ENCODE assay signal across 8 cellular contexts in the genomic region with DNA sequence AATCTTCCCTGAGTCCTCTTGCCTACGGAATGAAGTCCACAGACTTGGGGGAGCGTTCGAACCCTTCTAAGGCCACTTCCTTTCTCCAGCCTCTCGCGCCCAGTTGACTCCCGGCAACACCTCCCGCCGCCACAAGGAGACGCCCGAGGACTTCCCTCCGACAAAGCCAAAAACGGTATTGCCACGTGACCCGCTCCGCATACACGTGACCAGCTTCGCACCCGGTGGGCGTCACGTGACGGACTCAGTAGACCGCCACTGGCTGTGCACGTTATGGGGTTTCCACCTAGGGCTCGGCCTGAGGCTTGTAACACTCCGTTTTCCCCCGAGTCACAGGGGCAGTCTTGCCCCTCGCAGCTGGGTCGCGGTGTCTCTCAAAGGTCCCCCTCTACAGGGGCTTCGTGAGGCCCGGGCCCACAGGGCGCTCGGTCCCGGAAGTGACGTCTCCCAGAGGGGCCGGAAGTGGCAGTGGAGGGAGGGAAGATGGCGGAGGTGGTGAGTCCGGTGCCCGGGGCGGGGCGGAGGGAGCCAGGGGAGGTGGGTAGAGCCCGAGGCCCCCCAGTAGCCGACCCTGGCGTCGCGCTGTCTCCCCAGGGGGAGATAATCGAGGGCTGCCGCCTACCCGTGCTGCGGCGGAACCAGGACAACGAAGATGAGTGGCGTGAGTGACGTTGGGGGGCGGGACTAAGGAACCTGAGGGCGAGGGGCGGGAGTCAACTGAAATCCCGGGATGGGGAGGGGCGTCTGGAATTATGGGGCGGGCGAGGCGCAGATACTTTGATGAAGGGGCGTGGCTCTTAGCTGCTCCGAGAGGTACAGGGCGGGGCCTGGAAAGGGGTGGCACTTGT. TPM values are rescaled to one million over a fixed set of nuclear protein-coding genes. Genes with fewer than 3 reads are reported as not detected.
DNase-seq lines count a peak whose midpoint lies in the region; ATAC-seq and TF ChIP-seq lines count a peak whose summit lies in the region.

A gene (plus strand): TSS at position 468 of the 848 bp plus-strand sequence. CDS start 16 bp downstream, at position 484.

- H3K9me2 ChIP-seq in GM23248 (ENCODE audit: insufficient read depth) = no peaks in the 10 kb centered on the region

- H3K4me1 ChIP-seq in GM23248 (ENCODE audit: insufficient read depth) = peaks cover 4% of the 10 kb centered on the region; the same call in 1 of the 2 replicates

- no peaks in the 10 kb centered on the region for H3K9me3 Mint-ChIP-seq in naive thymus-derived CD8-positive, alpha-beta T cell

- peak within 1 kb of the TSS; percentile 94 for H3K9ac ChIP-seq in GM23248

- 1% methylated on average over 55 to 65 of the region's 65 CpGs for WGBS in GM23248 (ENCODE audit: low coverage in 1 of 2, low lambda C conversion rate in 2 of 2, missing lambda C conversion rate in 2 of 2), 2 experiments

- peak within 1 kb of the TSS; percentile 92 to 100 (median 94) for H3K4me3 Mint-ChIP-seq in naive thymus-derived CD8-positive, alpha-beta T cell

- H3K36me3 Mint-ChIP-seq in naive thymus-derived CD8-positive, alpha-beta T cell = peaks cover 8 to 38% (median 11%) of the 10 kb centered on the region in 3 donors

- peak within 1 kb of the TSS; percentile 79 for H3K4me3 ChIP-seq in GM23248
- H3K4me3 ChIP-seq in fibroblast of mammary gland (ENCODE audit: control insufficient read depth, low read depth, low read length) = peak within 1 kb of the TSS; percentile 78

- in situ Hi-C loops in GM23248 (cut with MboI) = no loop called here

- peak within 1 kb of the TSS; percentile 82 for H3K4me2 ChIP-seq in GM23248 (ENCODE audit: unreplicated experiment)

- peak within 1 kb of the TSS; percentile 85 for H2AFZ ChIP-seq in GM23248

- H3K79me2 ChIP-seq in GM23248 (ENCODE audit: insufficient read depth) = peaks cover 46% of the 10 kb centered on the region

- H3K36me3 ChIP-seq in GM23248 (ENCODE audit: low read depth) = peaks cover 12% of the 10 kb centered on the region

- H4K20me1 ChIP-seq in GM23248 (ENCODE audit: insufficient read depth) = no peaks in the 10 kb centered on the region

- peak; percentile 86 for ATAC-seq in naive thymus-derived CD8-positive, alpha-beta T cell

- no peaks in the 10 kb centered on the region for H3K27me3 Mint-ChIP-seq in naive thymus-derived CD8-positive, alpha-beta T cell

- peak; percentile 96 for TF ChIP-seq CTCF in fibroblast of mammary gland (conservative IDR thresholded peaks at IDR 0.05; ENCODE audit: control insufficient read depth, insufficient read depth, low read depth, low read length)

- peak within 1 kb of the TSS; percentile 98 to 100 (median 99) for H3K27ac Mint-ChIP-seq in naive thymus-derived CD8-positive, alpha-beta T cell

- H3K9me3 ChIP-seq in GM23248 (ENCODE audit: low read depth) = no peaks in the 10 kb centered on the region

- H3K4me1 Mint-ChIP-seq in naive thymus-derived CD8-positive, alpha-beta T cell = peaks cover 16 to 46% (median 35%) of the 10 kb centered on the region in 4 donors

- H3K27me3 ChIP-seq in GM23248 (replicated peaks; ENCODE audit: insufficient read depth) = no peaks in the 10 kb centered on the region

- peak; percentile 99 for DNase-seq in EH (ENCODE audit: low read depth)
- DNase-seq in GM23248 = peak; percentile 100
- DNase-seq in LHCN-M2 (ENCODE audit: low read depth) = peak; percentile 98
- peak; percentile 97 for DNase-seq in RPMI7951 (ENCODE audit: low read depth)
- peak; percentile 95 to 96 for DNase-seq in activated T-helper 1 cell treated with anti-CD3 and anti-CD28 coated beads, Interleukin-2, amount 50 U/mL, for 16 hours (ENCODE audit: low read depth in 1 of 2, low spot score in 1 of 2)
- peak; percentile 98 for DNase-seq in fibroblast of mammary gland (ENCODE audit: low read depth)
- DNase-seq in naive thymus-derived CD8-positive, alpha-beta T cell = peak; percentile 93 to 100 (median 97)
- DNase-seq in stimulated activated naive CD4-positive, alpha-beta T cell (lab: John Stamatoyannopoulos, UW) = peak; percentile 94 to 100 (median 98)

- POLR2A ChIA-PET in naive thymus-derived CD8-positive, alpha-beta T cell (lab: Charles Lee) = interaction anchor here (0.5 to 2.5 kb wide), 40 partner anchors 9 to 768 kb away, joined by 3 to 38 read pairs (median 5); a partner anchor contains a TSS

- H3K27ac ChIP-seq in GM23248 = peak within 1 kb of the TSS; percentile 97

- H3F3A ChIP-seq in GM23248 (ENCODE audit: insufficient read depth) = 0 out of 2 replicates have a peak, but pooled peaks cover 3% of the 10 kb centered on the region

RNA-seq across cellular contexts. Expression of the gene that starts here (rescaled TPM):
- total RNA-seq in GM23248 (2014; rRNA removed; shearing (Covaris generic)) = 36.6 and 47.4 TPM in 2 replicates
- 28.8 and 29.5 TPM in 2 replicates for polyA plus RNA-seq in GM23248 (2016; fragmentation: Nextera tagmentation; extraction: Ambion mirVana)
- total RNA-seq in LHCN-M2 (2014; rRNA removed) = 43.1 and 47.6 TPM in 2 replicates
- polyA plus RNA-seq in LHCN-M2 (2012) = 40.2 TPM
- total RNA-seq in RPMI7951 (2014; rRNA removed; shearing (Covaris generic)) = 36.8 and 47.9 TPM in 2 replicates
- total RNA-seq in naive thymus-derived CD8-positive, alpha-beta T cell = 100 to 1,000 TPM; 105 to 125 TPM
- 10 to 100 TPM; 38.0 to 57.3 (median 54.0) TPM for polyA plus RNA-seq in naive thymus-derived CD8-positive, alpha-beta T cell

Comparison
In these comparisons a context has a peak if more than half of its experiments do, and no peak if none do; other contexts are left out.
1. Peak in every context shown above with its lines: DNase-seq, ATAC-seq, H3K4me3 ChIP-seq and H3K27ac ChIP-seq.